ENCODE assay signal across 13 cellular contexts in genomic region chr14:52025310-52025709, GRCh38. TPM values are rescaled to one million over a fixed set of nuclear protein-coding genes. Genes with fewer than 3 reads are reported as not detected.
DNase-seq lines count a peak whose midpoint lies in the region; ATAC-seq and TF ChIP-seq lines count a peak whose summit lies in the region.
"Had no signal": no experiment of that assay in that cellular context is flagged by ENCODE, and none has a peak within 500 bp of the region (broad histone marks: within the 10 kb centered on the region; RNA-seq: fewer than 3 reads in every experiment).

No MANE protein-coding gene starts in this region.

- H3K27me3 ChIP-seq in AG04450 (ENCODE audit: control insufficient read depth, insufficient read depth, low read length) (no peaks in the 10 kb centered on the region), MG63 (no peaks in the 10 kb centered on the region), right lobe of liver (no peaks in the 10 kb centered on the region)
- H3K27me3 ChIP-seq: BE2C had no signal

- TF ChIP-seq CTCF in AG04450 (IDR thresholded peaks at IDR 0.05; ENCODE audit: low read depth, low read length) = no peak
- no peak for TF ChIP-seq CTCF in right lobe of liver (IDR thresholded peaks at IDR 0.05)

- TF ChIP-seq POLR2A in right lobe of liver (IDR thresholded peaks at IDR 0.05) = no peak

- no peaks in the 10 kb centered on the region for H3K9me3 ChIP-seq in AG04450 (ENCODE audit: control insufficient read depth, insufficient read depth, low read length)
- H3K9me3 ChIP-seq in MG63 = no peaks in the 10 kb centered on the region
- H3K9me3 ChIP-seq in right lobe of liver = no peaks in the 10 kb centered on the region
- H3K9me3 ChIP-seq: BE2C had no signal

- intact Hi-C loops in right lobe of liver (cut with DNase I) = no loop called here

- POLR2A ChIA-PET in AG04450 (lab: Yijun Ruan, JAX) = interaction anchor here (1.0 to 1.9 kb wide), 7 partner anchors 9 to 85 kb away, joined by 3 to 18 read pairs (median 4); partner anchors contain the start of gene NID2

- CTCF ChIA-PET in AG04450 (lab: Charles Lee) = interaction anchor here (1.1 to 2.3 kb wide), 3 partner anchors 18 to 106 kb away, joined by 3 to 6 read pairs (median 5); no protein-coding TSS in a partner anchor

- ATAC-seq in right lobe of liver = peak; percentile 69 to 90 (median 80)
- no peak for ATAC-seq in GM18498 (IDR thresholded peaks at IDR 0.05; ENCODE audit: unreplicated experiment)
- ATAC-seq: activated T-helper 17 cell treated with anti-CD3 and anti-CD28 coated beads, Interleukin-2, amount 50 U/mL, for 72 hours; stimulated activated naive B cell treated with anti-CD40 and anti-IgM and Interleukin-4, amounts not matched to agents 10 μg/mL and 1 μg/mL and 100 μg/mL, for 72 hours had no signal

- H3K36me3 ChIP-seq in MG63 (no peaks in the 10 kb centered on the region), right lobe of liver (no peaks in the 10 kb centered on the region)
- H3K36me3 ChIP-seq: BE2C had no signal

- H3K4me1 ChIP-seq in right lobe of liver = peaks cover 0 to 10% (median 0%) of the 10 kb centered on the region in 4 donors
- H3K4me1 ChIP-seq: BE2C had no signal

- H3K4me3 ChIP-seq in AG04450 (ENCODE audit: low read depth, low read length) (no peak overlapping the region), MG63 (no peak overlapping the region), right lobe of liver (no peak overlapping the region)

- H3K27ac ChIP-seq in AG04450 (ENCODE audit: low read depth, low read length) (peak overlapping the region; percentile 58), epithelial cell of prostate (peak overlapping the region; percentile 31), right lobe of liver (no peak overlapping the region)
- H3K27ac ChIP-seq: VCaP had no signal

- DNase-seq in AG04450 (ENCODE audit: low read depth, low spot score) (peak; percentile 78), MG63 (peak; percentile 58), epithelial cell of prostate (ENCODE audit: low read depth, low spot score) (no peak), right lobe of liver (no peak), Kasumi-1 (lab: John Stamatoyannopoulos, UW) (no peak), SHP77 treated with DMSO at 0.1 percent for 48 hours (lab: John Stamatoyannopoulos, UW) (no peak), ecto neural progenitor cell (ENCODE audit: low spot score) (no peak)
- DNase-seq: BE2C; NCI-H2029; stimulated activated naive B cell treated with anti-CD40 and anti-IgM and Interleukin-4, amounts not matched to agents 10 μg/mL and 1 μg/mL and 100 μg/mL, for 72 hours had no signal

RNA-seq across cellular contexts. Expression of gene RTRAF, which starts 36.0 kb away (rescaled TPM):
- 366 and 400 TPM in 2 replicates for polyA plus RNA-seq in AG04450 (2011; rRNA removed)
- 129 and 138 TPM in 2 replicates for polyA minus RNA-seq in AG04450 (2011; rRNA and poly(A)+ RNA removed)
- 76.2 and 77.2 TPM in 2 replicates for total RNA-seq in MG63 (2014; rRNA removed; shearing (Covaris generic); ENCODE audit: low replicate concordance)
- 10 to 100 TPM; 35.1 to 73.0 (median 55.4) TPM for total RNA-seq in right lobe of liver

RNA-seq across cellular contexts. Expression of gene NID2, which starts 43.5 kb away (rescaled TPM):
- 413 and 418 TPM in 2 replicates for polyA plus RNA-seq in AG04450 (2011; rRNA removed)
- polyA minus RNA-seq in AG04450 (2011; rRNA and poly(A)+ RNA removed) = 276 and 284 TPM in 2 replicates
- total RNA-seq in MG63 (2014; rRNA removed; shearing (Covaris generic); ENCODE audit: low replicate concordance) = 2.3 and 4.6 TPM in 2 replicates
- total RNA-seq in right lobe of liver = 10 to 100 TPM in 1 of 6 experiments, 1 to 10 TPM in 5; 1.7 to 12.9 (median 4.5) TPM

Comparison
In these comparisons a context has a peak if more than half of its experiments do, and no peak if none do; other contexts are left out.
1. DNase-seq: peak in AG04450 (single experiment) and MG63 (single experiment); none in epithelial cell of prostate (single experiment), right lobe of liver (0 of 3), Kasumi-1 (0 of 2), SHP77 treated with DMSO at 0.1 percent for 48 hours (single experiment) and ecto neural progenitor cell (single experiment).
2. H3K27ac ChIP-seq: peak in AG04450 (single experiment) and epithelial cell of prostate (single experiment); none in right lobe of liver (0 of 3).